31 cellular contexts compared by ENCODE assay signal in the genomic region with DNA sequence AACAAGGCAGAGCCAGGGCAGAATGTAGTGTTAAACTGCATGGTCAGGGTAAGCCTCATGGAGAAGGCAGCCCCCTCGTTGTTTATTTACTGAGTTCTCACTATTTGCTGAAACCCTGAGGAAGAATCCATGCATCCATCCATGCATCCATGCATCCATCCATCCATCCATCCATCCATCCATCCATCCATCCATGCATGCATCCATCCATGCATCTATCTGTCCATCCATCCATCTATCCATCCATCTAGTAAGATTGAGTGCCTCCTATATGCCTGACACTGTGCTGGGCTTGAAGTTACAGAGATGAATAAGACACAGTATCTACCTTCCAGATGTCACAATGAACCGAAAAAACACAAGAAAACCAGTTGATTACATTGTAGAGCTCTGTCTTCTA.
DNase-seq lines count a peak whose midpoint lies in the region; TF ChIP-seq lines count a peak whose summit lies in the region.
"Had no signal": no experiment of that assay in that cellular context is flagged by ENCODE, and none has a peak within 500 bp of the region (broad histone marks: within the 10 kb centered on the region; RNA-seq: fewer than 3 reads in every experiment).

No MANE protein-coding gene starts in this region.

- H3K4me3 ChIP-seq in HEK293 (ENCODE audit: low read depth, low read length) = no peak overlapping the region
- H3K4me3 ChIP-seq in neural cell (ENCODE audit: low read length) = peak overlapping the region; percentile 46
- H3K4me3 ChIP-seq: A549; BLaER1; BLaER1 treated with 17β-estradiol and CSF1 and Interleukin-3, amounts not matched to agents 10 nM and 100 nM had no signal

- no peaks in the 10 kb centered on the region for H3K4me1 ChIP-seq in HEK293 (ENCODE audit: control insufficient read depth, insufficient read depth, low read length)
- H3K4me1 ChIP-seq: A549, BE2C, Caco-2 had no signal

- H3K27me3 Mint-ChIP-seq in activated CD4-positive, alpha-beta T cell treated with anti-CD3 and anti-CD28 coated beads, Interleukin-2, amount 10 ng/mL, durations not matched to agents 24 days and 14 days = peaks cover 11% of the 10 kb centered on the region
- H3K27me3 Mint-ChIP-seq: CD4-positive, CD25-positive, alpha-beta regulatory T cell had no signal

- no peak for TF ChIP-seq CTCF in HEK293 (tag by site-specific recombination; IDR thresholded peaks at IDR 0.05)
- TF ChIP-seq CTCF in neural cell (IDR thresholded peaks at IDR 0.05; ENCODE audit: poor library complexity, severe bottlenecking) = no peak

- H4K20me1 ChIP-seq in neural cell (ENCODE audit: insufficient read depth) = no peaks in the 10 kb centered on the region
- H4K20me1 ChIP-seq: BLaER1; BLaER1 treated with 17β-estradiol and CSF1 and Interleukin-3, amounts not matched to agents 10 nM and 100 nM had no signal

- H3K9me3 Mint-ChIP-seq in activated CD4-positive, alpha-beta T cell treated with anti-CD3 and anti-CD28 coated beads, Interleukin-2, amount 10 ng/mL, durations not matched to agents 24 days and 14 days = no peaks in the 10 kb centered on the region
- H3K9me3 Mint-ChIP-seq: CD4-positive, alpha-beta T cell; CD8-positive, alpha-beta memory T cell; CD8-positive, alpha-beta T cell had no signal

- H3K4me2 ChIP-seq in neural cell (ENCODE audit: low read length) = peak overlapping the region; percentile 54
- H3K4me2 ChIP-seq: A549; BLaER1; BLaER1 treated with 17β-estradiol and CSF1 and Interleukin-3, amounts not matched to agents 10 nM and 100 nM had no signal

- no peak overlapping the region for H3K4me3 Mint-ChIP-seq in activated CD4-positive, alpha-beta T cell treated with anti-CD3 and anti-CD28 coated beads, Interleukin-2, amount 10 ng/mL, durations not matched to agents 24 days and 14 days
- H3K4me3 Mint-ChIP-seq: B cell; CD14-positive monocyte; CD4-positive, alpha-beta memory T cell; CD4-positive, alpha-beta T cell; CD8-positive, alpha-beta memory T cell; CD8-positive, alpha-beta T cell had no signal

- H3K27ac ChIP-seq in HEK293 (ENCODE audit: extremely low read depth, low read depth, low read length) = no peak overlapping the region
- peak overlapping the region; percentile 90 for H3K27ac ChIP-seq in neural cell (ENCODE audit: low read length)
- H3K27ac ChIP-seq: 22Rv1; A549; BLaER1; BLaER1 treated with 17β-estradiol and CSF1 and Interleukin-3, amounts not matched to agents 10 nM and 100 nM; C4-2B had no signal

- no peaks in the 10 kb centered on the region for H3K9me3 ChIP-seq in HEK293 (ENCODE audit: control insufficient read depth, insufficient read depth, low read depth, low read length)
- H3K9me3 ChIP-seq in neural cell (ENCODE audit: low read length) = no peaks in the 10 kb centered on the region
- H3K9me3 ChIP-seq: A549, BE2C, BLaER1, Caco-2 had no signal

- CTCF ChIA-PET in HEK293 (lab: Yijun Ruan, JAX) = no interaction called here

- no peaks in the 10 kb centered on the region for H3K36me3 Mint-ChIP-seq in activated CD4-positive, alpha-beta T cell treated with anti-CD3 and anti-CD28 coated beads, Interleukin-2, amount 10 ng/mL, durations not matched to agents 24 days and 14 days (ENCODE audit: low read depth)
- H3K36me3 Mint-ChIP-seq: CD14-positive monocyte; CD4-positive, alpha-beta memory T cell; CD4-positive, CD25-positive, alpha-beta regulatory T cell; CD8-positive, alpha-beta memory T cell; CD8-positive, alpha-beta T cell had no signal

- no peaks in the 10 kb centered on the region for H3K9me2 ChIP-seq in neural cell (ENCODE audit: insufficient read depth, low read length)

- POLR2A ChIA-PET in HEK293 (lab: Yijun Ruan, JAX) = no interaction called here

- H3K27me3 ChIP-seq in neural cell (ENCODE audit: insufficient read depth, low read depth, low read length) = no peaks in the 10 kb centered on the region
- H3K27me3 ChIP-seq: BE2C; BLaER1; BLaER1 treated with 17β-estradiol and CSF1 and Interleukin-3, amounts not matched to agents 10 nM and 100 nM had no signal

- no peak for DNase-seq in NOMO-1 (lab: John Stamatoyannopoulos, UW; ENCODE audit: unreplicated experiment in 2 of 2)
- DNase-seq in activated CD4-positive, alpha-beta T cell treated with anti-CD3 and anti-CD28 coated beads, Interleukin-2, amount 10 ng/mL, durations not matched to agents 24 days and 14 days = no peak
- DNase-seq: 8988T; ACHN; AML-193; BE2C; C1 segment of cervical spinal cord; Caco-2; Calu3; CD4-positive, alpha-beta memory T cell; CD4-positive, alpha-beta T cell; CD4-positive, CD25-positive, alpha-beta regulatory T cell; CD8-positive, alpha-beta memory T cell; CD8-positive, alpha-beta T cell; COR-L47; DMS 273 treated with DMSO at 0.1 percent for 48 hours; DMS153; DMS53; DMS79; DMS79 treated with DMSO at 0.1 percent for 48 hours; DND-41; EL had no signal

- no peak for TF ChIP-seq EP300 in neural cell (conservative IDR thresholded peaks at IDR 0.05; ENCODE audit: poor library complexity, severe bottlenecking)

- no peak overlapping the region for H2AFZ ChIP-seq in neural cell (ENCODE audit: low read depth, low read length)

- intact Hi-C loops in activated CD4-positive, alpha-beta T cell treated with anti-CD3 and anti-CD28 coated beads, Interleukin-2, amount 10 ng/mL, durations not matched to agents 24 days and 14 days (cut with micrococcal nuclease) = no loop called here

- H3F3A ChIP-seq in neural cell (ENCODE audit: insufficient read depth, low read length, poor library complexity, severe bottlenecking) = peaks cover 3% of the 10 kb centered on the region

- H3K36me3 ChIP-seq in HEK293 (ENCODE audit: control insufficient read depth in 2 of 2, insufficient read depth in 1 of 2, low read length in 2 of 2) (no peaks in the 10 kb centered on the region), neural cell (ENCODE audit: insufficient read depth, low read length) (no peaks in the 10 kb centered on the region)
- H3K36me3 ChIP-seq: BE2C; BLaER1; BLaER1 treated with 17β-estradiol and CSF1 and Interleukin-3, amounts not matched to agents 10 nM and 100 nM had no signal

- no peak for TF ChIP-seq RAD21 in neural cell (conservative IDR thresholded peaks at IDR 0.05)

- peak overlapping the region; percentile 47 for H3K9ac ChIP-seq in neural cell (ENCODE audit: low read length)
- H3K9ac ChIP-seq: BLaER1; BLaER1 treated with 17β-estradiol and CSF1 and Interleukin-3, amounts not matched to agents 10 nM and 100 nM had no signal

- no peak overlapping the region for H3K27ac Mint-ChIP-seq in activated CD4-positive, alpha-beta T cell treated with anti-CD3 and anti-CD28 coated beads, Interleukin-2, amount 10 ng/mL, durations not matched to agents 24 days and 14 days
- H3K27ac Mint-ChIP-seq: B cell; CD14-positive monocyte; CD4-positive, alpha-beta memory T cell; CD4-positive, alpha-beta T cell; CD8-positive, alpha-beta memory T cell; CD8-positive, alpha-beta T cell had no signal

- H3K4me1 Mint-ChIP-seq in activated CD4-positive, alpha-beta T cell treated with anti-CD3 and anti-CD28 coated beads, Interleukin-2, amount 10 ng/mL, durations not matched to agents 24 days and 14 days = peaks cover 4% of the 10 kb centered on the region
- H3K4me1 Mint-ChIP-seq: B cell; CD14-positive monocyte; CD4-positive, CD25-positive, alpha-beta regulatory T cell had no signal

- H3K79me2 ChIP-seq in neural cell (replicated peaks; ENCODE audit: insufficient read depth, low read length) = peaks cover 8% of the 10 kb centered on the region

TF ChIP-seq in HEK293, 187 proteins besides CTCF, POLR2A, EP300 and RAD21:
- TF ChIP-seq ZNF366 (tag by site-specific recombination; conservative IDR thresholded peaks at IDR 0.05) (peak; percentile 72), BCL11A (tag by site-specific recombination; IDR thresholded peaks at IDR 0.05; ENCODE audit: low read depth) (no peak), ZBTB17 (tag by site-specific recombination; IDR thresholded peaks at IDR 0.05) (peak; percentile 85)

TF ChIP-seq in neural cell, 6 proteins besides CTCF, POLR2A, EP300 and RAD21:
- no peak for TF ChIP-seq EZH2 (IDR thresholded peaks at IDR 0.05; ENCODE audit: borderline replicate concordance, insufficient read depth, low read length, poor library complexity, severe bottlenecking)
- TF ChIP-seq, protein P1, sequence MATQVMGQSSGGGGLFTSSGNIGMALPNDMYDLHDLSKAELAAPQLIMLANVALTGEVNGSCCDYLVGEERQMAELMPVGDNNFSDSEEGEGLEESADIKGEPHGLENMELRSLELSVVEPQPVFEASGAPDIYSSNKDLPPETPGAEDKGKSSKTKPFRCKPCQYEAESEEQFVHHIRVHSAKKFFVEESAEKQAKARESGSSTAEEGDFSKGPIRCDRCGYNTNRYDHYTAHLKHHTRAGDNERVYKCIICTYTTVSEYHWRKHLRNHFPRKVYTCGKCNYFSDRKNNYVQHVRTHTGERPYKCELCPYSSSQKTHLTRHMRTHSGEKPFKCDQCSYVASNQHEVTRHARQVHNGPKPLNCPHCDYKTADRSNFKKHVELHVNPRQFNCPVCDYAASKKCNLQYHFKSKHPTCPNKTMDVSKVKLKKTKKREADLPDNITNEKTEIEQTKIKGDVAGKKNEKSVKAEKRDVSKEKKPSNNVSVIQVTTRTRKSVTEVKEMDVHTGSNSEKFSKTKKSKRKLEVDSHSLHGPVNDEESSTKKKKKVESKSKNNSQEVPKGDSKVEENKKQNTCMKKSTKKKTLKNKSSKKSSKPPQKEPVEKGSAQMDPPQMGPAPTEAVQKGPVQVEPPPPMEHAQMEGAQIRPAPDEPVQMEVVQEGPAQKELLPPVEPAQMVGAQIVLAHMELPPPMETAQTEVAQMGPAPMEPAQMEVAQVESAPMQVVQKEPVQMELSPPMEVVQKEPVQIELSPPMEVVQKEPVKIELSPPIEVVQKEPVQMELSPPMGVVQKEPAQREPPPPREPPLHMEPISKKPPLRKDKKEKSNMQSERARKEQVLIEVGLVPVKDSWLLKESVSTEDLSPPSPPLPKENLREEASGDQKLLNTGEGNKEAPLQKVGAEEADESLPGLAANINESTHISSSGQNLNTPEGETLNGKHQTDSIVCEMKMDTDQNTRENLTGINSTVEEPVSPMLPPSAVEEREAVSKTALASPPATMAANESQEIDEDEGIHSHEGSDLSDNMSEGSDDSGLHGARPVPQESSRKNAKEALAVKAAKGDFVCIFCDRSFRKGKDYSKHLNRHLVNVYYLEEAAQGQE (IDR thresholded peaks at IDR 0.05; ENCODE audit: borderline replicate concordance) = no peak
- TF ChIP-seq MXI1 (conservative IDR thresholded peaks at IDR 0.05; ENCODE audit: poor library complexity, severe bottlenecking) = no peak
- TF ChIP-seq SMC3 (conservative IDR thresholded peaks at IDR 0.05; ENCODE audit: poor library complexity) = no peak
- no peak for TF ChIP-seq POLR2AphosphoS5 (IDR thresholded peaks at IDR 0.05)
- no peak for TF ChIP-seq TAF1 (IDR thresholded peaks at IDR 0.05; ENCODE audit: low read depth)
